Comparison of ENCODE assay signal across 26 cellular contexts in genomic region chr22:20887375-20887774, GRCh38. TPM values are rescaled to one million over a fixed set of nuclear protein-coding genes. Genes with fewer than 3 reads are reported as not detected.
DNase-seq lines count a peak whose midpoint lies in the region; ATAC-seq, FAIRE-seq and TF ChIP-seq lines count a peak whose summit lies in the region.
"Had no signal": no experiment of that assay in that cellular context is flagged by ENCODE, and none has a peak within 500 bp of the region (broad histone marks: within the 10 kb centered on the region; RNA-seq: fewer than 3 reads in every experiment).

No MANE protein-coding gene starts in this region.

- TF ChIP-seq CTCF in SK-N-SH (IDR thresholded peaks at IDR 0.05) (no peak), pancreas (IDR thresholded peaks at IDR 0.05) (no peak)

- H3K4me1 ChIP-seq in SK-N-SH (ENCODE audit: control insufficient read depth in 1 of 2, insufficient read depth in 2 of 2, low read depth in 1 of 2, low read length in 1 of 2) = peaks cover 0 to 33% of the 10 kb centered on the region in 2 experiments; a peak in 1 of 4 replicates
- H3K4me1 ChIP-seq in pancreas = peaks cover 0 to 7% (median 6%) of the 10 kb centered on the region in 3 donors

- WGBS in SK-N-SH (ENCODE audit: low lambda C conversion rate) = 45% methylated on average over 5 of the region's 5 CpGs
- 84 to 86% methylated on average over 5 of the region's 5 CpGs for WGBS in pancreas, 2 donors

- no peaks in the 10 kb centered on the region for H3K79me2 ChIP-seq in SK-N-SH (ENCODE audit: insufficient read depth)

- ATAC-seq in pancreas = no peak
- ATAC-seq: left cardiac atrium, right cardiac atrium, T-cell had no signal

- POLR2A ChIA-PET in SK-N-SH (lab: Yijun Ruan, JAX) = interaction anchor here (1.0 kb wide), 1 partner anchor 95 kb away, joined by 4 read pairs; the partner anchor contains the start of gene LZTR1

- peak; percentile 22 for DNase-seq in DMS53 (lab: John Stamatoyannopoulos, UW)
- no peak for DNase-seq in DMS53 treated with DMSO at 0.1 percent for 48 hours (lab: John Stamatoyannopoulos, UW; ENCODE audit: unreplicated experiment)
- peak; percentile 77 for DNase-seq in SK-N-SH
- no peak for DNase-seq in epithelial cell of prostate (ENCODE audit: low read depth, low spot score)
- DNase-seq in retina = peak; percentile 50
- DNase-seq in activated CD4-positive, alpha-beta T cell treated with anti-CD3 and anti-CD28 coated beads, Interleukin-2, amount 50 U/mL, for 48 hours = no peak
- DNase-seq in pancreas = no peak
- DNase-seq in activated CD4-positive, alpha-beta T cell treated with anti-CD3 and anti-CD28 coated beads for 1 hour = no peak
- DNase-seq: activated CD4-positive, alpha-beta T cell treated with anti-CD3 and anti-CD28 coated beads for 4 hours; activated naive CD4-positive, alpha-beta T cell treated with anti-CD3 and anti-CD28 coated beads, Interleukin-2, amount 50 U/mL, for 16 hours; anterior cingulate cortex; CD8-positive, alpha-beta memory T cell; GF-D8; head of caudate nucleus; left cardiac atrium; mesendoderm; naive B cell; NCI-H1417 treated with DMSO at 0.1 percent for 48 hours; right cardiac atrium; SHP77; stimulated activated CD4-positive, alpha-beta T cell treated with anti-CD3 and anti-CD28 coated beads, Interleukin-4, amount 100 ng/mL, for 1 hour; stimulated activated naive CD4-positive, alpha-beta T cell; T-cell had no signal

- H3K27me3 ChIP-seq in SK-N-SH (ENCODE audit: insufficient read depth) (no peaks in the 10 kb centered on the region), pancreas (no peaks in the 10 kb centered on the region)
- H3K27me3 ChIP-seq: dorsolateral prefrontal cortex had no signal

- H3K4me2 ChIP-seq in SK-N-SH = no peak overlapping the region

- peaks cover 12 to 21% of the 10 kb centered on the region in 2 experiments for H3K36me3 ChIP-seq in SK-N-SH (replicated peaks in 1 of 2; ENCODE audit: control insufficient read depth in 1 of 2, insufficient read depth in 2 of 2, low read length in 1 of 2)
- H3K36me3 ChIP-seq in pancreas = peaks cover 0 to 25% (median 0%) of the 10 kb centered on the region in 3 donors

- no peak overlapping the region for H3K9ac ChIP-seq in SK-N-SH

- no peak overlapping the region for H2AFZ ChIP-seq in SK-N-SH (ENCODE audit: low read depth)

- intact Hi-C loops in pancreas (cut with DNase I) = no loop called here

- no peaks in the 10 kb centered on the region for H4K20me1 ChIP-seq in SK-N-SH (ENCODE audit: insufficient read depth)

- H3K4me3 ChIP-seq in SK-N-SH (ENCODE audit: low read depth in 2 of 2, low read length in 1 of 2) (no peak overlapping the region), pancreas (no peak overlapping the region)
- H3K4me3 ChIP-seq: dorsolateral prefrontal cortex had no signal

- H3K9me2 ChIP-seq in SK-N-SH = no peaks in the 10 kb centered on the region

- TF ChIP-seq EP300 in SK-N-SH (IDR thresholded peaks at IDR 0.05; ENCODE audit: borderline replicate concordance in 1 of 2, low read depth in 1 of 2, low read length in 1 of 2) = peak in 1 of 2 experiments; percentile 91; a peak in 2 of 4 replicates

- no peak for FAIRE-seq in pancreas (lab: Jason Lieb, UNC)
- FAIRE-seq: GM18507 had no signal

- peaks cover 14% of the 10 kb centered on the region for H3F3A ChIP-seq in SK-N-SH (replicated peaks; ENCODE audit: insufficient read depth)

- CTCF ChIA-PET in SK-N-SH (lab: Yijun Ruan, JAX) = no interaction called here

- H3K27ac ChIP-seq in SK-N-SH (ENCODE audit: low read depth in 2 of 2, low read length in 1 of 2) (peak overlapping the region in 1 of 2 experiments; percentile 51; a peak in 2 of 4 replicates), epithelial cell of prostate (peak overlapping the region; percentile 47), pancreas (no peak overlapping the region)
- H3K27ac ChIP-seq: 22Rv1 had no signal

- TF ChIP-seq RAD21 in SK-N-SH (IDR thresholded peaks at IDR 0.05; ENCODE audit: low read length) = peak; percentile 16; the same call in 1 of the 2 replicates

- no peaks in the 10 kb centered on the region for H3K9me3 ChIP-seq in SK-N-SH
- H3K9me3 ChIP-seq in pancreas = no peaks in the 10 kb centered on the region

TF ChIP-seq in SK-N-SH, 30 proteins besides CTCF, POLR2A, EP300 and RAD21 (continues in another document):
- no peak for TF ChIP-seq FOSL2 (IDR thresholded peaks at IDR 0.05; ENCODE audit: borderline replicate concordance, low read depth)
- no peak for TF ChIP-seq NRF1 (IDR thresholded peaks at IDR 0.05; ENCODE audit: low read depth, low read length)
- TF ChIP-seq TEAD4 (IDR thresholded peaks at IDR 0.05; ENCODE audit: borderline replicate concordance, insufficient read depth) = no peak
- TF ChIP-seq SMC3 (IDR thresholded peaks at IDR 0.05; ENCODE audit: low read depth, low read length) = no peak
- no peak for TF ChIP-seq ZBTB33 (IDR thresholded peaks at IDR 0.05; ENCODE audit: borderline replicate concordance, low read depth)
- no peak for TF ChIP-seq REST (IDR thresholded peaks at IDR 0.05; ENCODE audit: low read depth, low read length)
- peak; percentile 90 for TF ChIP-seq FOXJ3 (CRISPR knock-in tag; IDR thresholded peaks at IDR 0.05)
- no peak for TF ChIP-seq NFIC (IDR thresholded peaks at IDR 0.05; ENCODE audit: borderline replicate concordance)
- no peak for TF ChIP-seq YY1 (IDR thresholded peaks at IDR 0.05; ENCODE audit: low read depth)
- peak; percentile 82 for TF ChIP-seq RCOR1 (IDR thresholded peaks at IDR 0.05; ENCODE audit: low read length)
- TF ChIP-seq FOXM1 (IDR thresholded peaks at IDR 0.05; ENCODE audit: low read depth) = no peak
- TF ChIP-seq IRF3 (IDR thresholded peaks at IDR 0.05; ENCODE audit: low read depth, low read length) = no peak
- peak; percentile 77 for TF ChIP-seq GATA2 (CRISPR knock-in tag; IDR thresholded peaks at IDR 0.05)

RNA-seq across cellular contexts. Expression of gene SNAP29, which starts 28.6 kb away (rescaled TPM):
- polyA plus RNA-seq in SK-N-SH (2012; rRNA removed) = 35.7 and 37.3 TPM in 2 replicates
- polyA plus RNA-seq in SK-N-SH (2012; cell fraction: cytosol; rRNA removed) = 33.8 and 36.0 TPM in 2 replicates
- polyA plus RNA-seq in SK-N-SH (2012; cell fraction: nucleus; rRNA removed) = 15.5 and 21.5 TPM in 2 replicates
- total RNA-seq in pancreas = 10 to 100 TPM; 10.3 to 16.1 (median 12.8) TPM
- 1 to 10 TPM; 6.6 to 8.9 TPM for polyA plus RNA-seq in pancreas

RNA-seq across cellular contexts. Expression of gene PI4KA, which starts 28.8 kb away (rescaled TPM):
- polyA plus RNA-seq in SK-N-SH (2012; rRNA removed) (26.3 and 30.0 TPM in 2 replicates), pancreas (10 to 100 TPM; 36.9 to 46.6 TPM)
- 14.2 and 19.4 TPM in 2 replicates for polyA plus RNA-seq in SK-N-SH (2012; cell fraction: cytosol; rRNA removed)
- 77.8 and 105 TPM in 2 replicates for polyA plus RNA-seq in SK-N-SH (2012; cell fraction: nucleus; rRNA removed)
- 10 to 100 TPM; 23.6 to 45.2 (median 31.4) TPM for total RNA-seq in pancreas

RNA-seq across cellular contexts. Expression of gene CRKL, which starts 29.8 kb away (rescaled TPM):
- polyA plus RNA-seq in SK-N-SH (2012; rRNA removed) (9.6 and 10.2 TPM in 2 replicates), pancreas (10 to 100 TPM in 1 of 2 donors, 1 to 10 TPM in 1; 9.1 to 13.3 TPM)
- polyA plus RNA-seq in SK-N-SH (2012; cell fraction: cytosol; rRNA removed) = 12.2 and 12.7 TPM in 2 replicates
- 6.8 and 8.9 TPM in 2 replicates for polyA plus RNA-seq in SK-N-SH (2012; cell fraction: nucleus; rRNA removed)
- total RNA-seq in pancreas = 10 to 100 TPM; 15.8 to 29.4 (median 20.9) TPM

Comparison
In these comparisons a context has a peak if more than half of its experiments do, and no peak if none do; other contexts are left out.
1. DNase-seq: peak in DMS53 (single experiment), SK-N-SH (single experiment) and retina (single experiment); none in DMS53 treated with DMSO at 0.1 percent for 48 hours (single experiment), epithelial cell of prostate (single experiment), activated CD4-positive, alpha-beta T cell treated with anti-CD3 and anti-CD28 coated beads, Interleukin-2, amount 50 U/mL, for 48 hours (0 of 2), pancreas (0 of 6) and activated CD4-positive, alpha-beta T cell treated with anti-CD3 and anti-CD28 coated beads for 1 hour (single experiment).